In the genomic region with DNA sequence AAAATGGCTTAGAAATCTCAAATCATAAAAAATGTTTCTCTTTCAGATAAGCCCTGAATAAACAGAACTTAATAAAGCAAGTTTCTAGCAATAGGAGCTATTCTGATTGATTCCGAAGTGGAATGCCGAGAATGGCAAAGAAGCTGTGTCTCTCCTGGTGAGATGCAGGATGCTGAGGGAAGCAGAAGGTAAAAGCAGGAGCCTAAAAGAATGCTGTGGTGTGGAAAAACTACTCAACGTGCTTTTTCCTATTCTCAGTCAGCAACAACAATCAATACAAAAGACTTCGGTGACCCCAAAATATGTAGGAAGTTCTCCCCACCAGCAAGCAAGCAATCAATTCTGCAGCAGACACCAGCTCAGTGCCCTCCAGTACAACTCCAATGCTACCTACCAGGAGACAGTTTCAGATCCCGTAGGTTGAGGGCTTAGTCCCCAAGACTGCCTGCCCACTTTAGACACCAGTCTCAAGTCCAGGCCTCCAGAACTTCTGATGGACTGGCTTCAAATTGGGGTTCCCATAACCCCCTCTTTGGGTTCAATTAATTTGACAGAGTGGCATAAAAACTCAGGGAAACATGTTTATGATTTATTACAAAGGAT, we compare ENCODE assay signal across 17 cellular contexts.
"Had no signal": no experiment of that assay in that cellular context is flagged by ENCODE, and none has a peak within 500 bp of the region (broad histone marks: within the 10 kb centered on the region; RNA-seq: fewer than 3 reads in every experiment).

No MANE protein-coding gene starts in this region.

- H3K4me3 ChIP-seq: ascending aorta, cardiac muscle cell, neural progenitor cell, ovary had no signal

- H3K4me3 Mint-ChIP-seq: activated naive CD8-positive, alpha-beta T cell treated with anti-CD3 and anti-CD28 coated beads, Interleukin-2, amount 50 U/mL, for 24 hours; activated T-cell treated with anti-CD3 and anti-CD28 coated beads, Interleukin-2, amount 50 U/mL, for 24 hours; neural progenitor cell had no signal

- H3K27ac Mint-ChIP-seq: activated CD8-positive, alpha-beta memory T cell treated with anti-CD3 and anti-CD28 coated beads, Interleukin-2, amount 10 ng/mL, durations not matched to agents 7 days and 5 days; activated naive CD8-positive, alpha-beta T cell treated with anti-CD3 and anti-CD28 coated beads, Interleukin-2, amount 50 U/mL, for 24 hours; neural progenitor cell had no signal

- H3K9me3 ChIP-seq: ascending aorta, ovary had no signal

- DNase-seq: activated CD8-positive, alpha-beta memory T cell treated with anti-CD3 and anti-CD28 coated beads, Interleukin-2, amount 10 ng/mL, durations not matched to agents 7 days and 5 days; activated naive CD8-positive, alpha-beta T cell treated with anti-CD3 and anti-CD28 coated beads, Interleukin-2, amount 50 U/mL, for 24 hours; activated T-cell treated with anti-CD3 and anti-CD28 coated beads, Interleukin-2, amount 50 U/mL, for 24 hours; foreskin melanocyte; head of caudate nucleus; islet precursor cell; mesendoderm; ovary; stimulated activated CD4-positive, alpha-beta T cell treated with anti-CD3 and anti-CD28 coated beads, Interleukin-12 subunit alpha, Interleukin-12 subunit beta, amount 100 ng/mL, for 4 hours; stimulated activated naive CD4-positive, alpha-beta T cell treated with Interleukin-2 at 50 U/mL for 16 hours had no signal

- H3K27me3 Mint-ChIP-seq: activated CD8-positive, alpha-beta memory T cell treated with anti-CD3 and anti-CD28 coated beads, Interleukin-2, amount 10 ng/mL, durations not matched to agents 7 days and 5 days; activated naive CD8-positive, alpha-beta T cell treated with anti-CD3 and anti-CD28 coated beads, Interleukin-2, amount 50 U/mL, for 24 hours; activated T-cell treated with anti-CD3 and anti-CD28 coated beads, Interleukin-2, amount 50 U/mL, for 24 hours had no signal

- H3K9ac ChIP-seq: neural progenitor cell had no signal

- H3K36me3 ChIP-seq: ascending aorta, ovary had no signal

- H3K27me3 ChIP-seq: ascending aorta, cardiac muscle cell, neural progenitor cell, ovary had no signal

- H3K27ac ChIP-seq: ascending aorta, cardiac muscle cell, neural progenitor cell, ovary had no signal

- ATAC-seq: activated CD4-positive, CD25-positive, alpha-beta regulatory T cell treated with anti-CD3 and anti-CD28 coated beads, Interleukin-2, amount 50 U/mL, for 24 hours; activated CD8-positive, alpha-beta memory T cell treated with anti-CD3 and anti-CD28 coated beads, Interleukin-2, amount 10 ng/mL, durations not matched to agents 7 days and 5 days; activated naive CD8-positive, alpha-beta T cell treated with anti-CD3 and anti-CD28 coated beads, Interleukin-2, amount 50 U/mL, for 24 hours; left lobe of liver had no signal

- FAIRE-seq: colon, endothelial cell of umbilical vein had no signal

- H3K9me3 Mint-ChIP-seq: activated naive CD8-positive, alpha-beta T cell treated with anti-CD3 and anti-CD28 coated beads, Interleukin-2, amount 50 U/mL, for 24 hours; activated T-cell treated with anti-CD3 and anti-CD28 coated beads, Interleukin-2, amount 50 U/mL, for 24 hours; neural progenitor cell had no signal
